In the genomic region with DNA sequence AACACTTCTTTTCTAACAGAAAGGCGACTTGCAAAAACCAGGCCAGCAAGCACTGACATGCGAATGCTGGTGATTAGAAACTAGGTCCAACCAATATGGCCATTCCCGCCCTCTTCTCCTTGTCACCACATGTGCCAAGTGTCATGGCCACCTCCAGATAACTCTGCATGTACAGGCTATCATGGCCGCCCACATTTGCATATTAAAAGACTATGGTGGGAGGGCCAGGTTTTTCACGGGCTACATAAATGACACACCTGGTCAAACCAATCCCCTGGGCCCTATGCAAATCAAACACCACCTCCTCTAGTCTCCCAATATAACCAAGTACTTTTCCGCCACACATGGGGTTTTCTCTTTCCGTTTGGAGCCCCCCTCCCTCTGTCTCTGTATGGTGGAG, we compare ENCODE assay signal across 20 cellular contexts.
"Had no signal": no experiment of that assay in that cellular context is flagged by ENCODE, and none has a peak within 500 bp of the region (broad histone marks: within the 10 kb centered on the region; RNA-seq: fewer than 3 reads in every experiment).

No MANE protein-coding gene starts in this region.

- H3K4me3 ChIP-seq: breast epithelium, dorsolateral prefrontal cortex, esophagus squamous epithelium, neural progenitor cell, ovary, testis, upper lobe of right lung had no signal

- H3K4me1 ChIP-seq: breast epithelium, esophagus squamous epithelium, neural progenitor cell, testis, upper lobe of right lung had no signal

- H2AFZ ChIP-seq: neural progenitor cell had no signal

- H3K4me2 ChIP-seq: neural progenitor cell had no signal

- H3K9me3 ChIP-seq: breast epithelium, esophagus squamous epithelium, ovary, testis, upper lobe of right lung had no signal

- ATAC-seq: activated CD8-positive, alpha-beta memory T cell treated with anti-CD3 and anti-CD28 coated beads, Interleukin-2, amount 10 ng/mL, durations not matched to agents 7 days and 5 days; activated T-cell treated with anti-CD3 and anti-CD28 coated beads, Interleukin-2, amount 50 U/mL, for 4 hours; stimulated activated naive CD8-positive, alpha-beta T cell treated with anti-CD3 and anti-CD28 coated beads, Interleukin-15, amount 100 ng/mL, for 72 hours; upper lobe of right lung had no signal

- H3K27ac ChIP-seq: breast epithelium, dorsolateral prefrontal cortex, esophagus squamous epithelium, neural progenitor cell, ovary, testis, upper lobe of right lung had no signal

- H3K36me3 ChIP-seq: breast epithelium, esophagus squamous epithelium, neural progenitor cell, ovary, upper lobe of right lung had no signal

- H3K27me3 ChIP-seq: esophagus squamous epithelium, neural progenitor cell, ovary, testis, upper lobe of right lung had no signal

- H3K9ac ChIP-seq: neural progenitor cell had no signal

- DNase-seq: activated CD4-positive, alpha-beta T cell treated with anti-CD3 and anti-CD28 coated beads, Interleukin-2, amount 50 U/mL, for 48 hours; activated CD4-positive, CD25-positive, alpha-beta regulatory T cell treated with anti-CD3 and anti-CD28 coated beads, Interleukin-2, amount 50 U/mL, for 72 hours; activated CD8-positive, alpha-beta memory T cell treated with anti-CD3 and anti-CD28 coated beads, Interleukin-2, amount 10 ng/mL, durations not matched to agents 7 days and 5 days; activated gamma-delta T cell treated with Interleukin-2 at 50 U/mL for 16 hours; activated naive CD8-positive, alpha-beta T cell treated with anti-CD3 and anti-CD28 coated beads, Interleukin-2, amount 10 ng/mL, durations not matched to agents 7 days and 5 days; activated T-cell treated with anti-CD3 and anti-CD28 coated beads, Interleukin-2, amount 50 U/mL, for 4 hours; anterior cingulate cortex; dorsolateral prefrontal cortex; esophagus squamous epithelium; foreskin fibroblast; glutamatergic neuron; midbrain; ovary; retina; stimulated activated CD4-positive, alpha-beta T cell treated with anti-CD3 and anti-CD28 coated beads, Interleukin-4, amount 100 ng/mL, for 1 hour; stimulated activated naive CD8-positive, alpha-beta T cell treated with anti-CD3 and anti-CD28 coated beads, Interleukin-15, amount 100 ng/mL, for 72 hours; testis; upper lobe of right lung had no signal
